Comparison of ENCODE assay signal across 9 cellular contexts in genomic region chr13:48500652-48501197, GRCh38. TPM values are rescaled to one million over a fixed set of nuclear protein-coding genes. Genes with fewer than 3 reads are reported as not detected.
DNase-seq lines count a peak whose midpoint lies in the region; ATAC-seq, FAIRE-seq and TF ChIP-seq lines count a peak whose summit lies in the region.
"Had no signal": no experiment of that assay in that cellular context is flagged by ENCODE, and none has a peak within 500 bp of the region (broad histone marks: within the 10 kb centered on the region; RNA-seq: fewer than 3 reads in every experiment).

No MANE protein-coding gene starts in this region.

- H3K36me3 ChIP-seq in RWPE2 (ENCODE audit: low read depth), result no peaks in the 10 kb centered on the region
- no peaks in the 10 kb centered on the region for H3K36me3 ChIP-seq in suprapubic skin

- peaks cover 10% of the 10 kb centered on the region for H3K4me1 ChIP-seq in RWPE2 (ENCODE audit: insufficient read depth, poor library complexity, severe bottlenecking)
- peaks cover 34% of the 10 kb centered on the region for H3K4me1 ChIP-seq in suprapubic skin

- TF ChIP-seq EP300 in suprapubic skin (IDR thresholded peaks at IDR 0.05), result no peak

- H3K27ac ChIP-seq in RWPE2 (ENCODE audit: poor library complexity, severe bottlenecking), result peak overlapping the region; percentile 13
- peak overlapping the region; percentile 53 for H3K27ac ChIP-seq in suprapubic skin
- H3K27ac ChIP-seq: KMS-11 had no signal

- ATAC-seq in RWPE2 (ENCODE audit: low read depth) (peak; percentile 97), HG03139 (IDR thresholded peaks at IDR 0.05; ENCODE audit: unreplicated experiment) (no peak)

- DNase-seq in ELR (ENCODE audit: low read depth) (peak; percentile 85), H54 (ENCODE audit: insufficient read length, low spot score) (peak; percentile 12), RWPE2 (ENCODE audit: low spot score) (no peak), fibroblast of the conjunctiva (ENCODE audit: low read depth) (peak; percentile 79), suprapubic skin (ENCODE audit: low spot score in 2 of 2) (no peak), SW480 (ENCODE audit: low spot score) (no peak), COLO829 (ENCODE audit: low spot score) (no peak)

- 48% methylated on average over 4 of the region's 4 CpGs for WGBS in suprapubic skin

- TF ChIP-seq CTCF in RWPE2 (IDR thresholded peaks at IDR 0.05; ENCODE audit: poor library complexity, severe bottlenecking), result no peak
- no peak for TF ChIP-seq CTCF in suprapubic skin (IDR thresholded peaks at IDR 0.05)

- H3K4me3 ChIP-seq in RWPE2 (ENCODE audit: severe bottlenecking) (no peak overlapping the region), suprapubic skin (no peak overlapping the region)

- peak; percentile 50 for FAIRE-seq in H54 (lab: Jason Lieb, UNC)

- H3K9me3 ChIP-seq in RWPE2 (ENCODE audit: severe bottlenecking) (no peaks in the 10 kb centered on the region), suprapubic skin (no peaks in the 10 kb centered on the region)

- H3K27me3 ChIP-seq in RWPE2 (ENCODE audit: insufficient read depth, poor library complexity, severe bottlenecking) (no peaks in the 10 kb centered on the region), suprapubic skin (no peaks in the 10 kb centered on the region)

- TF ChIP-seq POLR2A in H54 (IDR thresholded peaks at IDR 0.05; ENCODE audit: low read depth, low read length) (no peak), suprapubic skin (IDR thresholded peaks at IDR 0.05) (no peak)

RNA-seq across cellular contexts. Expression of gene RCBTB2, which starts 32.2 kb away (rescaled TPM):
- 1 to 10 TPM; 2.9 to 5.8 (median 4.4) TPM for total RNA-seq in suprapubic skin

Comparison
In these comparisons a context has a peak if more than half of its experiments do, and no peak if none do; other contexts are left out.
1. DNase-seq: peak in ELR (single experiment), H54 (single experiment) and fibroblast of the conjunctiva (single experiment); none in RWPE2 (single experiment), suprapubic skin (0 of 2), SW480 (single experiment) and COLO829 (single experiment).